Comparison of ENCODE assay signal across 10 cellular contexts in genomic region chr12:29640589-29641345, GRCh38.
DNase-seq lines count a peak whose midpoint lies in the region; TF ChIP-seq lines count a peak whose summit lies in the region.
"Had no signal": no experiment of that assay in that cellular context is flagged by ENCODE, and none has a peak within 500 bp of the region (broad histone marks: within the 10 kb centered on the region; RNA-seq: fewer than 3 reads in every experiment).

No MANE protein-coding gene starts in this region.

- peaks cover 40% of the 10 kb centered on the region for H3K4me1 Mint-ChIP-seq in MCF 10A (ENCODE audit: insufficient read depth, unreplicated experiment)
- no peaks in the 10 kb centered on the region for H3K4me1 Mint-ChIP-seq in activated naive CD8-positive, alpha-beta T cell treated with anti-CD3 and anti-CD28 coated beads for 36 hours

- POLR2A ChIA-PET in HEK293 (lab: Yijun Ruan, JAX) (no interaction called here), MCF 10A (lab: Yijun Ruan, JAX) (interaction anchor here (0.6 to 1.4 kb wide), 5 partner anchors 11 to 1083 kb away, joined by 3 to 4 read pairs (median 4); no protein-coding TSS in a partner anchor)

- H3K27ac Mint-ChIP-seq in MCF 10A (ENCODE audit: low read depth, unreplicated experiment): peak overlapping the region; percentile 91
- no peak overlapping the region for H3K27ac Mint-ChIP-seq in activated naive CD8-positive, alpha-beta T cell treated with anti-CD3 and anti-CD28 coated beads for 36 hours

- H3K4me1 ChIP-seq in HEK293 (ENCODE audit: control insufficient read depth, insufficient read depth, low read length): no peaks in the 10 kb centered on the region; the same call in 1 of the 2 replicates
- H3K4me1 ChIP-seq in iPS-20b (ENCODE audit: insufficient read depth, low read length): peaks cover 14% of the 10 kb centered on the region; the same call in 1 of the 2 replicates
- H3K4me1 ChIP-seq in skeletal muscle tissue (ENCODE audit: control insufficient read depth in 3 of 3, insufficient read depth in 3 of 3, low read length in 3 of 3): peaks cover 2 to 10% (median 3%) of the 10 kb centered on the region in 3 donors

- peaks cover 74% of the 10 kb centered on the region for H3K36me3 Mint-ChIP-seq in MCF 10A (ENCODE audit: insufficient read depth, unreplicated experiment)
- no peaks in the 10 kb centered on the region for H3K36me3 Mint-ChIP-seq in activated naive CD8-positive, alpha-beta T cell treated with anti-CD3 and anti-CD28 coated beads for 36 hours

- peak; percentile 73 for DNase-seq in MCF 10A (ENCODE audit: unreplicated experiment)
- no peak for DNase-seq in GF-D8 (lab: John Stamatoyannopoulos, UW)
- no peak for DNase-seq in stimulated activated naive CD4-positive, alpha-beta T cell treated with Interleukin-2 at 50 U/mL for 16 hours (lab: John Stamatoyannopoulos, UW)
- no peak for DNase-seq in mesenteric fat pad (ENCODE audit: low spot score)
- no peak for DNase-seq in activated naive CD8-positive, alpha-beta T cell treated with anti-CD3 and anti-CD28 coated beads for 36 hours
- DNase-seq: NCI-H345 had no signal

- CTCF ChIA-PET in HEK293 (lab: Yijun Ruan, JAX) (interaction anchor here (0.7 to 0.8 kb wide), 2 partner anchors 19 to 89 kb away, joined by 5 read pairs; no protein-coding TSS in a partner anchor), MCF 10A (lab: Yijun Ruan, JAX) (interaction anchor here (0.6 kb wide), 2 partner anchors 81 to 87 kb away, joined by 3 read pairs; no protein-coding TSS in a partner anchor)

- intact Hi-C loops in MCF 10A (cut with micrococcal nuclease): no loop called here

- H3K4me3 ChIP-seq in HEK293 (ENCODE audit: low read depth, low read length) (no peak overlapping the region), iPS-20b (ENCODE audit: low read length) (no peak overlapping the region), skeletal muscle tissue (ENCODE audit: low read length in 3 of 3) (peak overlapping the region in 1 of 3 donors; percentile 29)

- TF ChIP-seq CTCF in HEK293 (tag by site-specific recombination; IDR thresholded peaks at IDR 0.05) (no peak), MCF 10A (IDR thresholded peaks at IDR 0.05; ENCODE audit: unreplicated experiment) (no peak)

- H3K36me3 ChIP-seq in HEK293 (ENCODE audit: control insufficient read depth in 2 of 2, insufficient read depth in 1 of 2, low read length in 2 of 2): no peaks in the 10 kb centered on the region
- no peaks in the 10 kb centered on the region for H3K36me3 ChIP-seq in iPS-20b (ENCODE audit: insufficient read depth, low read depth, low read length)
- peaks cover 0 to 2% (median 0%) of the 10 kb centered on the region in 3 donors for H3K36me3 ChIP-seq in skeletal muscle tissue (ENCODE audit: control insufficient read depth in 3 of 3, insufficient read depth in 3 of 3, low read length in 3 of 3)

- H3K27ac ChIP-seq in HEK293 (ENCODE audit: extremely low read depth, low read depth, low read length): no peak overlapping the region
- no peak overlapping the region for H3K27ac ChIP-seq in iPS-20b (ENCODE audit: low read length)
- peak overlapping the region; percentile 36 for H3K27ac ChIP-seq in skeletal muscle tissue (ENCODE audit: low read depth, low read length)
- H3K27ac ChIP-seq: VCaP had no signal

- no peaks in the 10 kb centered on the region for H3K9me3 Mint-ChIP-seq in MCF 10A (ENCODE audit: unreplicated experiment)
- no peaks in the 10 kb centered on the region for H3K9me3 Mint-ChIP-seq in activated naive CD8-positive, alpha-beta T cell treated with anti-CD3 and anti-CD28 coated beads for 36 hours

- H3K27me3 ChIP-seq in iPS-20b (ENCODE audit: insufficient read depth, low read length) (no peaks in the 10 kb centered on the region), skeletal muscle tissue (ENCODE audit: control insufficient read depth in 3 of 3, insufficient read depth in 3 of 3, low read length in 3 of 3) (no peaks in the 10 kb centered on the region)

- no peak overlapping the region for H3K4me3 Mint-ChIP-seq in MCF 10A (ENCODE audit: unreplicated experiment)
- H3K4me3 Mint-ChIP-seq in activated naive CD8-positive, alpha-beta T cell treated with anti-CD3 and anti-CD28 coated beads for 36 hours: no peak overlapping the region

- H3K9me3 ChIP-seq in HEK293 (ENCODE audit: control insufficient read depth, insufficient read depth, low read depth, low read length) (no peaks in the 10 kb centered on the region), iPS-20b (ENCODE audit: insufficient read depth, low read depth, low read length) (no peaks in the 10 kb centered on the region), skeletal muscle tissue (ENCODE audit: control insufficient read depth in 3 of 3, low read length in 3 of 3) (no peaks in the 10 kb centered on the region)

- peak overlapping the region; percentile 11; the same call in 1 of the 2 replicates for H3K9ac ChIP-seq in iPS-20b (ENCODE audit: low read depth, low read length)
- H3K9ac ChIP-seq in skeletal muscle tissue (ENCODE audit: low read depth in 1 of 3, low read length in 3 of 3): no peak overlapping the region

- no TSS peak for BruUV-seq in MCF 10A (replicated peaks; lab: Mats Ljungman, UMichigan)

- H3K27me3 Mint-ChIP-seq in MCF 10A (ENCODE audit: insufficient read depth, unreplicated experiment): no peaks in the 10 kb centered on the region
- H3K27me3 Mint-ChIP-seq in activated naive CD8-positive, alpha-beta T cell treated with anti-CD3 and anti-CD28 coated beads for 36 hours: no peaks in the 10 kb centered on the region

TF ChIP-seq in HEK293, 187 proteins besides CTCF, POLR2A, EP300 and RAD21:
- TF ChIP-seq ZFHX2 (tag by site-specific recombination; conservative IDR thresholded peaks at IDR 0.05) (peak; percentile 74), ZNF660 (tag by site-specific recombination; IDR thresholded peaks at IDR 0.05) (no peak), ZNF23 (tag by site-specific recombination; IDR thresholded peaks at IDR 0.05; ENCODE audit: borderline replicate concordance) (no peak), EGR2 (tag by site-specific recombination; IDR thresholded peaks at IDR 0.05; ENCODE audit: low read depth) (peak; percentile 85), PRDM2 (tag by site-specific recombination; IDR thresholded peaks at IDR 0.05; ENCODE audit: borderline replicate concordance) (no peak), ZNF585B (tag by site-specific recombination; IDR thresholded peaks at IDR 0.05) (no peak), ZXDB (tag by site-specific recombination; IDR thresholded peaks at IDR 0.05) (no peak), MZF1 (tag by site-specific recombination; IDR thresholded peaks at IDR 0.05; ENCODE audit: borderline replicate concordance) (no peak)
- TF ChIP-seq, protein P1, sequence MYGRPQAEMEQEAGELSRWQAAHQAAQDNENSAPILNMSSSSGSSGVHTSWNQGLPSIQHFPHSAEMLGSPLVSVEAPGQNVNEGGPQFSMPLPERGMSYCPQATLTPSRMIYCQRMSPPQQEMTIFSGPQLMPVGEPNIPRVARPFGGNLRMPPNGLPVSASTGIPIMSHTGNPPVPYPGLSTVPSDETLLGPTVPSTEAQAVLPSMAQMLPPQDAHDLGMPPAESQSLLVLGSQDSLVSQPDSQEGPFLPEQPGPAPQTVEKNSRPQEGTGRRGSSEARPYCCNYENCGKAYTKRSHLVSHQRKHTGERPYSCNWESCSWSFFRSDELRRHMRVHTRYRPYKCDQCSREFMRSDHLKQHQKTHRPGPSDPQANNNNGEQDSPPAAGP (tag by site-specific recombination; IDR thresholded peaks at IDR 0.05): 0 out of 2 replicates have a peak, but pooled peaks have one; percentile 31
TF ChIP-seq in HEK293: peak in this region for 3.
